In genomic region chr12:94289551-94290312, GRCh38 we compare ENCODE assay signal across 11 cellular contexts.
DNase-seq lines count a peak whose midpoint lies in the region; ATAC-seq, FAIRE-seq and TF ChIP-seq lines count a peak whose summit lies in the region.
"Had no signal": no experiment of that assay in that cellular context is flagged by ENCODE, and none has a peak within 500 bp of the region (broad histone marks: within the 10 kb centered on the region; RNA-seq: fewer than 3 reads in every experiment).

No MANE protein-coding gene starts in this region.

- H3K4me3 ChIP-seq in astrocyte of the spinal cord (ENCODE audit: low read depth, low read length) = no peak overlapping the region

- no peak for TF ChIP-seq CTCF in astrocyte of the spinal cord (IDR thresholded peaks at IDR 0.05; ENCODE audit: low read depth, low read length)
- no peak for TF ChIP-seq CTCF in natural killer cell (IDR thresholded peaks at IDR 0.05)

- no peak overlapping the region for H3K4me3 Mint-ChIP-seq in stimulated activated naive B cell treated with anti-CD40 and anti-IgM and Interleukin-4, amounts not matched to agents 10 μg/mL and 1 μg/mL and 100 μg/mL, for 72 hours
- H3K4me3 Mint-ChIP-seq in natural killer cell = no peak overlapping the region
- H3K4me3 Mint-ChIP-seq: T-cell had no signal

- peaks cover 56 to 80% of the 10 kb centered on the region in 2 donors for H3K36me3 Mint-ChIP-seq in stimulated activated naive B cell treated with anti-CD40 and anti-IgM and Interleukin-4, amounts not matched to agents 10 μg/mL and 1 μg/mL and 100 μg/mL, for 72 hours
- peaks cover 5% of the 10 kb centered on the region for H3K36me3 Mint-ChIP-seq in natural killer cell

- TF ChIP-seq POLR2A in H54 (IDR thresholded peaks at IDR 0.05; ENCODE audit: low read depth, low read length) = no peak

- ATAC-seq in stimulated activated naive B cell treated with anti-CD40 and anti-IgM and Interleukin-4, amounts not matched to agents 10 μg/mL and 1 μg/mL and 100 μg/mL, for 72 hours (replicated peaks) = no peak
- ATAC-seq in natural killer cell (no peak), HG03095 (IDR thresholded peaks at IDR 0.05; ENCODE audit: unreplicated experiment) (no peak)
- ATAC-seq: T-cell had no signal

- in situ Hi-C loops in astrocyte of the spinal cord (cut with HindIII; ENCODE audit: low sequenced_read_pairs) = no loop called here

- H3K9me3 Mint-ChIP-seq in stimulated activated naive B cell treated with anti-CD40 and anti-IgM and Interleukin-4, amounts not matched to agents 10 μg/mL and 1 μg/mL and 100 μg/mL, for 72 hours = no peaks in the 10 kb centered on the region
- H3K9me3 Mint-ChIP-seq in natural killer cell = no peaks in the 10 kb centered on the region
- H3K9me3 Mint-ChIP-seq: T-cell had no signal

- FAIRE-seq in H54 (lab: Jason Lieb, UNC) = no peak

- peaks cover 14 to 46% of the 10 kb centered on the region in 2 donors for H3K4me1 Mint-ChIP-seq in stimulated activated naive B cell treated with anti-CD40 and anti-IgM and Interleukin-4, amounts not matched to agents 10 μg/mL and 1 μg/mL and 100 μg/mL, for 72 hours
- H3K4me1 Mint-ChIP-seq in natural killer cell = peaks cover 7 to 21% of the 10 kb centered on the region in 2 donors

- no peaks in the 10 kb centered on the region for H3K27me3 Mint-ChIP-seq in stimulated activated naive B cell treated with anti-CD40 and anti-IgM and Interleukin-4, amounts not matched to agents 10 μg/mL and 1 μg/mL and 100 μg/mL, for 72 hours
- no peaks in the 10 kb centered on the region for H3K27me3 Mint-ChIP-seq in natural killer cell (ENCODE audit: low read depth in 2 of 2)
- H3K27me3 Mint-ChIP-seq: T-cell had no signal

- peak overlapping the region; percentile 51 for H3K27ac Mint-ChIP-seq in stimulated activated naive B cell treated with anti-CD40 and anti-IgM and Interleukin-4, amounts not matched to agents 10 μg/mL and 1 μg/mL and 100 μg/mL, for 72 hours
- no peak overlapping the region for H3K27ac Mint-ChIP-seq in natural killer cell
- H3K27ac Mint-ChIP-seq: T-cell had no signal

- DNase-seq in H54 (ENCODE audit: insufficient read length, low spot score) (peak; percentile 26), astrocyte of the spinal cord (ENCODE audit: low read depth, low spot score) (peak; percentile 73), islet precursor cell (peak; percentile 59), natural killer cell (no peak), NCI-H2171 (lab: John Stamatoyannopoulos, UW) (no peak)
- no peak for DNase-seq in stimulated activated naive B cell treated with anti-CD40 and anti-IgM and Interleukin-4, amounts not matched to agents 10 μg/mL and 1 μg/mL and 100 μg/mL, for 72 hours
- no peak for DNase-seq in activated effector memory CD4-positive, alpha-beta T cell treated with anti-CD3 and anti-CD28 coated beads, Interleukin-2, amount 50 U/mL, for 16 hours
- DNase-seq: midbrain, NCI-H1417 treated with DMSO at 0.1 percent for 48 hours, T-cell had no signal

- intact Hi-C loops in natural killer cell (cut with micrococcal nuclease) = no loop called here

Comparison
In these comparisons a context has a peak if more than half of its experiments do, and no peak if none do; other contexts are left out.
1. DNase-seq: peak in H54 (single experiment), astrocyte of the spinal cord (single experiment) and islet precursor cell (single experiment); none in stimulated activated naive B cell treated with anti-CD40 and anti-IgM and Interleukin-4, amounts not matched to agents 10 μg/mL and 1 μg/mL and 100 μg/mL, for 72 hours (single experiment), natural killer cell (single experiment), activated effector memory CD4-positive, alpha-beta T cell treated with anti-CD3 and anti-CD28 coated beads, Interleukin-2, amount 50 U/mL, for 16 hours (single experiment) and NCI-H2171 (single experiment).